8 cellular contexts compared by ENCODE assay signal in the genomic region with DNA sequence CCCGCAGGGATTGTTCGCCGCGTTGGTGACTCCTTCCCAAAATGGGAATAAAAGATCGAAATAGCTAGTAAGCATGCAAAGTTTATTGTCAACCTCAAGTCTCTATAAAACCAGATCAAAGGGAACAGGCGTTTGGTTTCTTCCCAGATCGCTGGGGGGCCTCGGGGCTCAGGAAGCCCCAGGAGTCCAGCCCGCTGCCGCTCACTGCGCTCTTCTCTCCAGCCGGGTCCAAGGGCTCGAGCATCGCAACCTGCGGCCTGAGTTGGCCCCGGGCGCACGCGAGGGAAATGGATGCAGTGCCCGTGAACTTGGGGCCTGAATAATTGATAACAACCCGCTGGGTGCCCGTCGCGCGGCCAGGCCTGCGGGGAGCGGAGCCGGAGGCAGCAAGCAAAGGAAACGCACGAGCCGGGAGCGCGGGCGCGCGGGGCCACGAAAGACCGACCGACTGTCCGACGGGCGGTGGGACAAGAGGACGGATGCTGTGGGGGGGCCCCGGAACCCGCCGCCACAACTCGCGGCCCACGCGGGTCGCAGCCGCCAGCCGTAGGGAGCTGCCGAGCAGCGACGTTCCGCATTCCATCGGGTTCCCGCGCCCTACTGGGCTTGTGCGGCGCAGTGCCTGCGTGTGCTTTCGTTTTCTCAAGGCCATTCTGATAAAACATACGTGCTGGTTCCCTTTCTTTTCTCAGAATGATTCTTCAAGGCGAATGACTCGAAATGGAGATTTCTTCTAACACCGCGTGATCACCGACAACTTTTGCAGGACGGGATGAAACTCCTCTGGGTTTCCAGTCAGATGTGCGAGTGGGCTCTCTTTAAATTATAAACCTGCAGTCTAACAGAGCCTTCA. TPM values are rescaled to one million over a fixed set of nuclear protein-coding genes. Genes with fewer than 3 reads are reported as not detected.
DNase-seq lines count a peak whose midpoint lies in the region; ATAC-seq and TF ChIP-seq lines count a peak whose summit lies in the region.

No MANE protein-coding gene starts in this region.

- DNase-seq in Ammon's horn (ENCODE audit: low spot score) (peak; percentile 43), right cardiac atrium (peak; percentile 62 to 88 (median 83)), prostate gland (ENCODE audit: low spot score) (peak; percentile 24), cerebellar nuclear complex (lab: John Stamatoyannopoulos, UW) (no peak), NCI-H2196 treated with DMSO at 0.1 percent for 48 hours (lab: John Stamatoyannopoulos, UW; ENCODE audit: unreplicated experiment) (no peak)

- no peak for TF ChIP-seq POLR2A in prostate gland (IDR thresholded peaks at IDR 0.05)

- H3K27me3 ChIP-seq in right cardiac atrium (ENCODE audit: control insufficient read depth, insufficient read depth) = no peaks in the 10 kb centered on the region
- H3K27me3 ChIP-seq in prostate gland (replicated peaks; ENCODE audit: insufficient read depth) = no peaks in the 10 kb centered on the region

- H3K27ac Mint-ChIP-seq in activated naive CD4-positive, alpha-beta T cell treated with anti-CD3 and anti-CD28 coated beads, Interleukin-2, amount 50 U/mL, for 24 hours = peak overlapping the region; percentile 31

- H3K27ac ChIP-seq in right cardiac atrium (ENCODE audit: low read length) (no peak overlapping the region), prostate gland (peak overlapping the region; percentile 59 to 64)

- WGBS in right cardiac atrium = 2% methylated on average over 72 of the region's 72 CpGs
- WGBS in prostate gland = 6% methylated on average over 63 of the region's 72 CpGs

- peak in 1 of 4 experiments; percentile 4 for TF ChIP-seq CTCF in prostate gland (IDR thresholded peaks at IDR 0.05)

- H3K4me3 ChIP-seq in right cardiac atrium (ENCODE audit: low read length) = peak overlapping the region; percentile 44
- peak overlapping the region; percentile 37 for H3K4me3 ChIP-seq in prostate gland

- H3K9me3 ChIP-seq in right cardiac atrium (ENCODE audit: control insufficient read depth, low read length) (no peaks in the 10 kb centered on the region), prostate gland (no peaks in the 10 kb centered on the region)

- H3K4me3 Mint-ChIP-seq in activated naive CD4-positive, alpha-beta T cell treated with anti-CD3 and anti-CD28 coated beads, Interleukin-2, amount 50 U/mL, for 24 hours = peak overlapping the region; percentile 84

- no peaks in the 10 kb centered on the region for H3K36me3 Mint-ChIP-seq in activated naive CD4-positive, alpha-beta T cell treated with anti-CD3 and anti-CD28 coated beads, Interleukin-2, amount 50 U/mL, for 24 hours

- no peaks in the 10 kb centered on the region for H3K9me3 Mint-ChIP-seq in activated naive CD4-positive, alpha-beta T cell treated with anti-CD3 and anti-CD28 coated beads, Interleukin-2, amount 50 U/mL, for 24 hours

- peaks cover 10% of the 10 kb centered on the region for H3K4me1 Mint-ChIP-seq in activated naive CD4-positive, alpha-beta T cell treated with anti-CD3 and anti-CD28 coated beads, Interleukin-2, amount 50 U/mL, for 24 hours

- H3K4me1 ChIP-seq in right cardiac atrium (ENCODE audit: control insufficient read depth, insufficient read depth, low read length) (no peaks in the 10 kb centered on the region), prostate gland (replicated peaks) (no peaks in the 10 kb centered on the region)

- H3K27me3 Mint-ChIP-seq in activated naive CD4-positive, alpha-beta T cell treated with anti-CD3 and anti-CD28 coated beads, Interleukin-2, amount 50 U/mL, for 24 hours = peaks cover 42% of the 10 kb centered on the region

- H3K36me3 ChIP-seq in prostate gland = no peaks in the 10 kb centered on the region

- ATAC-seq in HG03045 (IDR thresholded peaks at IDR 0.05; ENCODE audit: unreplicated experiment) (peak; percentile 54), right cardiac atrium (peak; percentile 83 to 85), HG03159 (IDR thresholded peaks at IDR 0.05; ENCODE audit: unreplicated experiment) (no peak)

- intact Hi-C loops in right cardiac atrium (cut with DNase I) = no loop called here
- intact Hi-C loops in prostate gland (cut with DNase I) = no loop called here

RNA-seq across cellular contexts. Expression of a gene that starts 14.0 kb away (rescaled TPM):
- total RNA-seq in right cardiac atrium (not detected), prostate gland (under 1 TPM in 1 of 2 donors, not detected in 1; 0.74 TPM)
- 0.07 TPM for polyA plus RNA-seq in right cardiac atrium

RNA-seq across cellular contexts. Expression of a gene that starts 27.8 kb away (rescaled TPM):
- not detected for total RNA-seq in right cardiac atrium
- polyA plus RNA-seq in right cardiac atrium = not detected
- 1 to 10 TPM in 1 of 2 donors, not detected in 1; 8.4 TPM for total RNA-seq in prostate gland

RNA-seq across cellular contexts. Expression of a gene that starts 50.0 kb away (rescaled TPM):
- total RNA-seq in right cardiac atrium = 10 to 100 TPM; 17.9 to 20.5 (median 18.8) TPM
- polyA plus RNA-seq in right cardiac atrium = 10.8 TPM
- total RNA-seq in prostate gland = 10 to 100 TPM; 36.8 to 73.2 TPM

Comparison
In these comparisons a context has a peak if more than half of its experiments do, and no peak if none do; other contexts are left out.
1. DNase-seq: peak in Ammon's horn (single experiment), right cardiac atrium (3 of 3) and prostate gland (single experiment); none in cerebellar nuclear complex (0 of 2) and NCI-H2196 treated with DMSO at 0.1 percent for 48 hours (single experiment).